Comparison of ENCODE assay signal across 8 cellular contexts in the genomic region with DNA sequence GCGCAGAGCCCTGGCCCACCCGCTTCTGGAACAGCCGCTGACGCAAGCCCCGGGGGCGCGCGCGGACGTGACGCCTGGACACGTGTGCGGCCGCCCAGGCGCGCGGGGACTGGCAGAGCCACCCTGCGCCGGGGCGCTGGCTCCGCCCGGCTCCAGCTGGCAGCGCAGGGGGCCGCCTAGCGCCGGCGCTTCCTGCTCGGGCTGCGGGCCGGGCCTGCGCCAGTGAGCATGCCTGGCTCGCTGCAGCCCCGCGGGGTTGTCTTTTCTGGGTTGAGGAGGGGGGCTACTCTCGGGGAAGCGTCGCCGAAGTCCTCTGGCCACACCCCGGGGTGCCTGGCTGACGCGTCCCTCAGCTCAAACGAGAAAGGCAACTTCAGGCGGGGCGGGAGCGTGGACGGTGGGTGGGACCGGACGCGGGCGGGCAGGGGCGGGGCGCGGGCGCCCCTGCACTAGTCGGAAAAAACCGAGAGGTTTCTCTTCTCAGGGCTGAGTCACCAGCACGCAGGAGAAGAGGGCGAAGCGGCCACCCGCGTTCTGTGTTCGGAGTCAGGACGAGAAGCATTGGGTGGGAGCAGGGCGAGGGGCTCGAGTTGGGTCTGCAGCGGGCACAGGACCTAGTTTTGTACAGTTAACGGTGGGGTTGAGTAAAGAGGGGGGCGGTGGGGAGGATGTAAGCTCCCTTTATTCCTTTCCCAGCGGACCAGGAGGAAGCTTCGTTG. TPM values are rescaled to one million over a fixed set of nuclear protein-coding genes. Genes with fewer than 3 reads are reported as not detected.
A peak's percentile ranks its signal among the peaks of the same experiment; 100 is the strongest.
DNase-seq lines count a peak whose midpoint lies in the region; ATAC-seq and TF ChIP-seq lines count a peak whose summit lies in the region.

Gene SIAH2, minus strand, starts transcription at position 48 of the 719 bp plus-strand sequence. CDS start 320 bp downstream, outside the sequence.

- DNase-seq in AG04449 (ENCODE audit: low read depth, low spot score) (peak; percentile 73), NCI-H2227 treated with DMSO at 0.1 percent for 48 hours (lab: John Stamatoyannopoulos, UW) (peak; percentile 77), activated B cell treated with CpG ODN at 0.5 μM for 24 hours (peak; percentile 94), cardiac fibroblast (ENCODE audit: low read depth in 2 of 2) (peak; percentile 94 to 97), iris pigment epithelial cell (ENCODE audit: low read depth) (peak; percentile 95)
- DNase-seq in stimulated activated CD4-positive, alpha-beta T cell treated with anti-CD3 and anti-CD28 coated beads, Interleukin-12 subunit alpha, Interleukin-12 subunit beta, amount 100 ng/mL, for 24 hours (ENCODE audit: low read depth in 2 of 2): peak; percentile 90 to 92

- H3K4me3 ChIP-seq in AG04449 (ENCODE audit: low read depth, low read length): peak within 1 kb of the TSS; percentile 89
- peak within 1 kb of the TSS; percentile 88 to 94 for H3K4me3 ChIP-seq in cardiac fibroblast (replicated peaks in 1 of 2; ENCODE audit: low read depth in 2 of 2, low read length in 2 of 2)

- H3K27ac Mint-ChIP-seq in activated B cell treated with CpG ODN at 0.5 μM for 24 hours: peak within 1 kb of the TSS; percentile 100

- CTCF ChIA-PET in AG04449 (lab: Yijun Ruan, JAX) (interaction anchor here (0.7 to 5.8 kb wide), 14 partner anchors 9 to 379 kb away, joined by 3 to 53 read pairs (median 5); partner anchors contain the start of gene SELENOT), activated B cell treated with CpG ODN at 0.5 μM for 24 hours (lab: Charles Lee) (interaction anchor here (0.7 to 4.1 kb wide), 4 partner anchors 24 to 42 kb away, joined by 4 to 31 read pairs (median 12); no protein-coding TSS in a partner anchor)

- TF ChIP-seq CTCF in AG04449 (IDR thresholded peaks at IDR 0.05; ENCODE audit: insufficient read depth, low read length, missing control alignments): no peak
- no peak for TF ChIP-seq CTCF in activated B cell treated with CpG ODN at 0.5 μM for 24 hours (IDR thresholded peaks at IDR 0.05)
- no peak for TF ChIP-seq CTCF in cardiac fibroblast (IDR thresholded peaks at IDR 0.05; ENCODE audit: low read depth, low read length)

- H3K27me3 Mint-ChIP-seq in activated B cell treated with CpG ODN at 0.5 μM for 24 hours: no peaks in the 10 kb centered on the region

- H3K36me3 Mint-ChIP-seq in activated B cell treated with CpG ODN at 0.5 μM for 24 hours (ENCODE audit: low read depth): peaks cover 34% of the 10 kb centered on the region

- ATAC-seq in GM18870 (IDR thresholded peaks at IDR 0.05; ENCODE audit: unreplicated experiment): peak; percentile 32
- peak; percentile 56 for ATAC-seq in HG03135 (IDR thresholded peaks at IDR 0.05; ENCODE audit: unreplicated experiment)
- peak; percentile 74 for ATAC-seq in activated B cell treated with CpG ODN at 0.5 μM for 24 hours (ENCODE audit: low read depth)

- peaks cover 77% of the 10 kb centered on the region for H3K4me1 Mint-ChIP-seq in activated B cell treated with CpG ODN at 0.5 μM for 24 hours

- intact Hi-C loops in activated B cell treated with CpG ODN at 0.5 μM for 24 hours (cut with micrococcal nuclease): loop anchor here (1.0 to 10.0 kb wide), 14 partner anchors 24 to 1752 kb away; partner anchors contain the start of genes EIF2A, ERICH6, MED12L and P2RY12

- POLR2A ChIA-PET in AG04449 (lab: Yijun Ruan, JAX): interaction anchor here (0.8 to 1.9 kb wide), 12 partner anchors 10 to 217 kb away, joined by 3 to 12 read pairs (median 4); partner anchors contain the start of genes EIF2A, ERICH6 and SERP1
- POLR2A ChIA-PET in activated B cell treated with CpG ODN at 0.5 μM for 24 hours (lab: Charles Lee): interaction anchor here (0.6 to 8.0 kb wide), 29 partner anchors 8 to 1634 kb away, joined by 3 to 65 read pairs (median 6); partner anchors contain the start of genes EIF2A, ERICH6, HPS3 and SELENOT

- H3K4me3 Mint-ChIP-seq in activated B cell treated with CpG ODN at 0.5 μM for 24 hours: peak within 1 kb of the TSS; percentile 99

- no peaks in the 10 kb centered on the region for H3K9me3 Mint-ChIP-seq in activated B cell treated with CpG ODN at 0.5 μM for 24 hours

RNA-seq across cellular contexts. Expression of gene SIAH2, which starts in this region (rescaled TPM):
- 44.5 and 44.7 TPM in 2 replicates for total RNA-seq in activated B cell treated with CpG ODN at 0.5 μM for 24 hours

Comparison
In these comparisons a context has a peak if more than half of its experiments do, and no peak if none do; other contexts are left out.
1. Peak in every context shown above with its lines: DNase-seq, ATAC-seq and H3K4me3 ChIP-seq.